In genomic region chr17:57612202-57613071, GRCh38 we compare ENCODE assay signal across 11 cellular contexts.
DNase-seq lines count a peak whose midpoint lies in the region; ATAC-seq and TF ChIP-seq lines count a peak whose summit lies in the region.
"Had no signal": no experiment of that assay in that cellular context is flagged by ENCODE, and none has a peak within 500 bp of the region (broad histone marks: within the 10 kb centered on the region; RNA-seq: fewer than 3 reads in every experiment).

No MANE protein-coding gene starts in this region.

- no peak overlapping the region for H3K4me3 ChIP-seq in upper lobe of right lung
- H3K4me3 ChIP-seq: thoracic aorta had no signal

- H3K27me3 Mint-ChIP-seq in activated naive CD4-positive, alpha-beta T cell treated with anti-CD3 and anti-CD28 coated beads for 36 hours (ENCODE audit: low read depth): no peaks in the 10 kb centered on the region
- H3K27me3 Mint-ChIP-seq: activated naive CD4-positive, alpha-beta T cell treated with anti-CD3 and anti-CD28 coated beads, Interleukin-2, amount 50 U/mL, for 24 hours had no signal

- H3K9me3 ChIP-seq in upper lobe of right lung: no peaks in the 10 kb centered on the region
- H3K9me3 ChIP-seq: thoracic aorta had no signal

- H3K36me3 ChIP-seq in upper lobe of right lung: no peaks in the 10 kb centered on the region
- H3K36me3 ChIP-seq: thoracic aorta had no signal

- no peak overlapping the region for H3K27ac Mint-ChIP-seq in activated naive CD4-positive, alpha-beta T cell treated with anti-CD3 and anti-CD28 coated beads for 36 hours
- H3K27ac Mint-ChIP-seq: activated naive CD4-positive, alpha-beta T cell treated with anti-CD3 and anti-CD28 coated beads, Interleukin-2, amount 50 U/mL, for 24 hours had no signal

- CTCF ChIA-PET in activated naive CD4-positive, alpha-beta T cell treated with anti-CD3 and anti-CD28 coated beads for 36 hours (lab: Charles Lee): interaction anchor here (1.2 kb wide), 2 partner anchors 60 to 369 kb away, joined by 3 read pairs; no protein-coding TSS in a partner anchor

- intact Hi-C loops in activated naive CD4-positive, alpha-beta T cell treated with anti-CD3 and anti-CD28 coated beads for 36 hours (cut with micrococcal nuclease): no loop called here
- intact Hi-C loops in upper lobe of right lung (cut with DNase I): no loop called here

- H3K4me1 Mint-ChIP-seq in activated naive CD4-positive, alpha-beta T cell treated with anti-CD3 and anti-CD28 coated beads for 36 hours (ENCODE audit: low read depth): peaks cover 19% of the 10 kb centered on the region

- H3K36me3 Mint-ChIP-seq in activated naive CD4-positive, alpha-beta T cell treated with anti-CD3 and anti-CD28 coated beads for 36 hours (ENCODE audit: low read depth): peaks cover 8% of the 10 kb centered on the region

- no peak overlapping the region for H3K4me3 Mint-ChIP-seq in activated naive CD4-positive, alpha-beta T cell treated with anti-CD3 and anti-CD28 coated beads for 36 hours
- H3K4me3 Mint-ChIP-seq: activated naive CD4-positive, alpha-beta T cell treated with anti-CD3 and anti-CD28 coated beads, Interleukin-2, amount 50 U/mL, for 24 hours had no signal

- no peaks in the 10 kb centered on the region for H3K9me3 Mint-ChIP-seq in activated naive CD4-positive, alpha-beta T cell treated with anti-CD3 and anti-CD28 coated beads for 36 hours
- H3K9me3 Mint-ChIP-seq: activated naive CD4-positive, alpha-beta T cell treated with anti-CD3 and anti-CD28 coated beads, Interleukin-2, amount 50 U/mL, for 24 hours had no signal

- no peak overlapping the region for H3K27ac ChIP-seq in upper lobe of right lung
- H3K27ac ChIP-seq: thoracic aorta had no signal

- H3K27me3 ChIP-seq in upper lobe of right lung: no peaks in the 10 kb centered on the region

- peak; percentile 22 for DNase-seq in activated naive CD4-positive, alpha-beta T cell treated with anti-CD3 and anti-CD28 coated beads for 36 hours
- DNase-seq in activated naive CD4-positive, alpha-beta T cell treated with anti-CD3 and anti-CD28 coated beads, Interleukin-2, amount 50 U/mL, for 16 hours: no peak
- peak; percentile 3 for DNase-seq in NCI-H524 treated with DMSO at 0.1 percent for 48 hours (lab: John Stamatoyannopoulos, UW)
- peak; percentile 38 for DNase-seq in effector CD4-positive, alpha-beta T cell
- DNase-seq in upper lobe of right lung: no peak
- DNase-seq in activated CD4-positive, alpha-beta T cell treated with anti-CD3 and anti-CD28 coated beads for 4 hours: no peak
- DNase-seq in SHP77 treated with DMSO at 0.1 percent for 48 hours (lab: John Stamatoyannopoulos, UW): no peak
- DNase-seq: retina had no signal

- no peak for TF ChIP-seq CTCF in upper lobe of right lung (IDR thresholded peaks at IDR 0.05)

- ATAC-seq in upper lobe of right lung (peak; percentile 38), GM18520 (IDR thresholded peaks at IDR 0.05; ENCODE audit: unreplicated experiment) (no peak)

- H3K4me1 ChIP-seq in upper lobe of right lung: no peaks in the 10 kb centered on the region

Comparison
In these comparisons a context has a peak if more than half of its experiments do, and no peak if none do; other contexts are left out.
1. DNase-seq: peak in activated naive CD4-positive, alpha-beta T cell treated with anti-CD3 and anti-CD28 coated beads for 36 hours (single experiment), NCI-H524 treated with DMSO at 0.1 percent for 48 hours (single experiment) and effector CD4-positive, alpha-beta T cell (single experiment); none in activated naive CD4-positive, alpha-beta T cell treated with anti-CD3 and anti-CD28 coated beads, Interleukin-2, amount 50 U/mL, for 16 hours (single experiment), upper lobe of right lung (single experiment), activated CD4-positive, alpha-beta T cell treated with anti-CD3 and anti-CD28 coated beads for 4 hours (0 of 2) and SHP77 treated with DMSO at 0.1 percent for 48 hours (single experiment).